ENCODE assay signal across 31 cellular contexts in the genomic region with DNA sequence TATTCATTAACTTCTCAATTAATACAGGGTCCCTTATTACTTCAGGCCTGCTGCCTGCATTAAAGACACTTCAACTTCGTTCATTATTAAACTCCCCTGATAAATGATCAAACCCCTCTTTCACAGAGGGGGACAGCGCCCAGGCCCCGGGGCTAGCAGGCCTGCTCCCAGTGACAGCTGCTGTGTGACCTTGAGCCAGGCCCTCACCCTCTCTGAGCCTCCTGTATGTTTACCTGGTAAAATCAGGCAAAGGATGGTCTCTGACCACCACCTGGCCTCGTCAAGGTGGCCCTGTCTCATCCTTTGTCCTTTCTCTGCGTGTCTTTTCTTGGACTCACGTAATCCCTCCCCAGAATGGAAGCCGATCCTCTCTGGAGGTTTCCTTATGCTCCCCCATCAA. TPM values are rescaled to one million over a fixed set of nuclear protein-coding genes. Genes with fewer than 3 reads are reported as not detected.
DNase-seq lines count a peak whose midpoint lies in the region; ATAC-seq, FAIRE-seq and TF ChIP-seq lines count a peak whose summit lies in the region.
"Had no signal": no experiment of that assay in that cellular context is flagged by ENCODE, and none has a peak within 500 bp of the region (broad histone marks: within the 10 kb centered on the region; RNA-seq: fewer than 3 reads in every experiment).

No MANE protein-coding gene starts in this region.

- in situ Hi-C loops in HepG2 (cut with HindIII; ENCODE audit: extremely low pct_ligation_motif_present, low pct_unique_long_range_greater_than_20kb) (no loop called here), K562 (cut with MboI) (no loop called here)

- FAIRE-seq in HepG2 (lab: Jason Lieb, UNC), result no peak
- no peak for FAIRE-seq in K562 (lab: Jason Lieb, UNC)
- FAIRE-seq in frontal cortex (lab: Jason Lieb, UNC), result no peak
- FAIRE-seq: GM12878, GM12892, GM18507, GM19239 had no signal

- no peaks in the 10 kb centered on the region for H3K79me2 ChIP-seq in HepG2 (ENCODE audit: insufficient read depth, low read length)
- H3K79me2 ChIP-seq in K562 (ENCODE audit: control insufficient read depth, insufficient read depth, low read length), result no peaks in the 10 kb centered on the region

- no peak overlapping the region for H3K18ac ChIP-seq in neuronal stem cell (ENCODE audit: low read length)

- TF ChIP-seq POLR2A in HepG2 (IDR thresholded peaks at IDR 0.05; ENCODE audit: insufficient read depth in 1 of 2, low read depth in 2 of 2, low read length in 2 of 2) (no peak), right lobe of liver (IDR thresholded peaks at IDR 0.05) (no peak), K562 (conservative IDR thresholded peaks at IDR 0.05) (no peak)

- H3K9ac ChIP-seq in HepG2 (ENCODE audit: insufficient read depth, low read depth, low read length) (no peak overlapping the region), K562 (ENCODE audit: insufficient read depth in 1 of 2, low read depth in 2 of 2, low read length in 2 of 2) (no peak overlapping the region), neuronal stem cell (ENCODE audit: low read depth, low read length, poor library complexity) (peak overlapping the region; percentile 3)
- H3K9ac ChIP-seq: BLaER1 had no signal

- no TSS peak for BruUV-seq in HepG2 (replicated peaks; lab: Mats Ljungman, UMichigan)
- no TSS peak for BruUV-seq in K562 (replicated peaks; lab: Mats Ljungman, UMichigan)

- WGBS in HepG2 (ENCODE audit: low lambda C conversion rate), result 43% methylated on average over 7 of the region's 7 CpGs
- WGBS in right lobe of liver (ENCODE audit: insufficient coverage, low coverage, low lambda C conversion rate, missing lambda C conversion rate), result 70% methylated on average over 2 of the region's 7 CpGs
- 4% methylated on average over 4 of the region's 7 CpGs for WGBS in K562 (ENCODE audit: insufficient coverage, low coverage, missing lambda C conversion rate)
- WGBS in neuronal stem cell (ENCODE audit: extremely low coverage in 2 of 2, insufficient read length in 2 of 2, insufficient replicate concordance in 1 of 2), 2 donors, result no CpG with 5 or more reads among the region's 7 CpGs

- POLR2A ChIA-PET in HepG2 (lab: Yijun Ruan, JAX), result no interaction called here
- POLR2A ChIA-PET in K562 (lab: Yijun Ruan, JAX), result no interaction called here

- H3K9me3 ChIP-seq in HepG2 (ENCODE audit: low read length) (no peaks in the 10 kb centered on the region), right lobe of liver (no peaks in the 10 kb centered on the region), K562 (replicated peaks; ENCODE audit: control insufficient read depth, insufficient read depth, low read depth, low read length) (no peaks in the 10 kb centered on the region), neuronal stem cell (replicated peaks in 1 of 2; ENCODE audit: control insufficient read depth in 2 of 2, insufficient read depth in 1 of 2, low read depth in 1 of 2, low read length in 2 of 2) (no peaks in the 10 kb centered on the region)
- H3K9me3 ChIP-seq: BE2C, BLaER1 had no signal

- H3K79me1 ChIP-seq in neuronal stem cell (ENCODE audit: low read depth, low read length), result peaks cover 2% of the 10 kb centered on the region

- TF ChIP-seq CTCF in HepG2 (CRISPR knock-in tag; IDR thresholded peaks at IDR 0.05) (no peak), right lobe of liver (IDR thresholded peaks at IDR 0.05) (no peak), K562 (IDR thresholded peaks at IDR 0.05 in 2 of 3, conservative IDR thresholded peaks at IDR 0.05 in 1 of 3; ENCODE audit: insufficient read depth in 2 of 3, low read depth in 1 of 3, low read length in 3 of 3) (no peak), glutamatergic neuron (IDR thresholded peaks at IDR 0.05; ENCODE audit: partially characterized antibody, unreplicated experiment) (no peak)

- peaks cover 19% of the 10 kb centered on the region for H3K4me1 Mint-ChIP-seq in glutamatergic neuron (ENCODE audit: low read depth, unreplicated experiment)
- H3K4me1 Mint-ChIP-seq: CD14-positive monocyte; CD4-positive, alpha-beta memory T cell; CD4-positive, CD25-positive, alpha-beta regulatory T cell; CD8-positive, alpha-beta memory T cell had no signal

- no peaks in the 10 kb centered on the region for H3K9me1 ChIP-seq in K562 (ENCODE audit: control insufficient read depth, insufficient read depth, low read length)

- H2AFZ ChIP-seq in HepG2 (ENCODE audit: low read length), result no peak overlapping the region
- no peak overlapping the region for H2AFZ ChIP-seq in K562 (ENCODE audit: low read depth, low read length)
- H2AFZ ChIP-seq in neuronal stem cell (ENCODE audit: low read length), result no peak overlapping the region

- no peak overlapping the region for H3K4me2 ChIP-seq in HepG2 (ENCODE audit: low read depth, low read length)
- H3K4me2 ChIP-seq in K562 (ENCODE audit: insufficient read depth, low read length), result no peak overlapping the region
- H3K4me2 ChIP-seq in neuronal stem cell (ENCODE audit: insufficient read depth, low read length, poor library complexity, severe bottlenecking), result no peak overlapping the region
- H3K4me2 ChIP-seq: BLaER1 had no signal

- H4K8ac ChIP-seq in neuronal stem cell (ENCODE audit: low read depth, low read length), result no peak overlapping the region

- no peak overlapping the region for H4K91ac ChIP-seq in neuronal stem cell (ENCODE audit: low read depth, low read length, poor library complexity)

- H4K20me1 ChIP-seq in HepG2 (ENCODE audit: insufficient read depth, low read length) (0 out of 2 replicates have a peak, but pooled peaks cover 5% of the 10 kb centered on the region), K562 (replicated peaks; ENCODE audit: control insufficient read depth, insufficient read depth, low read length) (no peaks in the 10 kb centered on the region)

- intact Hi-C loops in HepG2 (cut with micrococcal nuclease; ENCODE audit: unreplicated experiment), result no loop called here
- intact Hi-C loops in right lobe of liver (cut with DNase I), result no loop called here
- intact Hi-C loops in K562 (cut with micrococcal nuclease), result no loop called here

- H3K27me3 ChIP-seq in HepG2 (ENCODE audit: control insufficient read depth in 1 of 2, insufficient read depth in 2 of 2, low read length in 2 of 2), result peaks cover 2% of the 10 kb centered on the region in 2 experiments; a peak in 2 of 5 replicates
- H3K27me3 ChIP-seq in right lobe of liver, result no peaks in the 10 kb centered on the region
- H3K27me3 ChIP-seq in K562 (ENCODE audit: control insufficient read depth in 2 of 2, insufficient read depth in 2 of 2, low read length in 2 of 2), result peaks cover 5 to 58% of the 10 kb centered on the region in 2 experiments; a peak in 4 of 5 replicates
- peaks cover 0 to 54% (median 0%) of the 10 kb centered on the region in 3 experiments for H3K27me3 ChIP-seq in neuronal stem cell (ENCODE audit: control insufficient read depth in 3 of 3, insufficient read depth in 3 of 3, low read depth in 1 of 3, low read length in 3 of 3)
- H3K27me3 ChIP-seq: BE2C, BLaER1 had no signal

- no peaks in the 10 kb centered on the region for H3K36me3 Mint-ChIP-seq in glutamatergic neuron (ENCODE audit: unreplicated experiment)
- H3K36me3 Mint-ChIP-seq: CD14-positive monocyte; CD4-positive, alpha-beta memory T cell; CD4-positive, CD25-positive, alpha-beta regulatory T cell; CD8-positive, alpha-beta memory T cell had no signal

- H2BK15ac ChIP-seq in neuronal stem cell (ENCODE audit: low read length), result no peak overlapping the region

- DNase-seq in HepG2 (ENCODE audit: low spot score) (no peak), right lobe of liver (no peak), K562 (ENCODE audit: extremely low read depth in 1 of 4, low spot score in 3 of 4) (no peak), glutamatergic neuron (no peak), neuronal stem cell (ENCODE audit: low spot score) (no peak), frontal cortex (ENCODE audit: low spot score in 2 of 2) (no peak)
- DNase-seq: ACHN; BE2C; C1 segment of cervical spinal cord; CD4-positive, alpha-beta memory T cell; CD4-positive, CD25-positive, alpha-beta regulatory T cell; CD8-positive, alpha-beta memory T cell; COR-L47; DMS 273 treated with DMSO at 0.1 percent for 48 hours; DMS153; DMS53; DMS79; DND-41; EL; GDM1 had no signal

- no peaks in the 10 kb centered on the region for H3K36me3 ChIP-seq in HepG2 (replicated peaks in 1 of 2; ENCODE audit: control insufficient read depth in 1 of 2, insufficient read depth in 2 of 2, low read length in 2 of 2)
- H3K36me3 ChIP-seq in right lobe of liver, result no peaks in the 10 kb centered on the region
- no peaks in the 10 kb centered on the region for H3K36me3 ChIP-seq in K562 (ENCODE audit: control insufficient read depth, insufficient read depth, low read length)
- no peaks in the 10 kb centered on the region for H3K36me3 ChIP-seq in neuronal stem cell (replicated peaks in 1 of 2; ENCODE audit: control insufficient read depth in 2 of 2, insufficient read depth in 2 of 2, low read length in 2 of 2)
- H3K36me3 ChIP-seq: BE2C, BLaER1 had no signal

- CTCF ChIA-PET in HepG2 (lab: Yijun Ruan, JAX; ENCODE audit: low intra/inter-chr PET ratio, low total read pairs) (no interaction called here), K562 (lab: Yijun Ruan, JAX; ENCODE audit: low intra/inter-chr PET ratio) (no interaction called here)

- no peak overlapping the region for H2BK120ac ChIP-seq in neuronal stem cell (ENCODE audit: low read depth, low read length)

- H2BK5ac ChIP-seq in neuronal stem cell (ENCODE audit: low read length), result peak overlapping the region; percentile 35

- no peak overlapping the region for H3K4me3 Mint-ChIP-seq in glutamatergic neuron (ENCODE audit: unreplicated experiment)
- H3K4me3 Mint-ChIP-seq: CD14-positive monocyte; CD4-positive, alpha-beta memory T cell; CD4-positive, CD25-positive, alpha-beta regulatory T cell; CD8-positive, alpha-beta memory T cell had no signal

- no peak overlapping the region for H3K27ac ChIP-seq in HepG2 (ENCODE audit: extremely low read length, insufficient read depth, low read length)
- no peak overlapping the region for H3K27ac ChIP-seq in right lobe of liver
- H3K27ac ChIP-seq in K562 (ENCODE audit: extremely low read depth, low read depth, low read length), result no peak overlapping the region
- H3K27ac ChIP-seq in neuronal stem cell (replicated peaks; ENCODE audit: low read length), result no peak overlapping the region
- H3K27ac ChIP-seq: 22Rv1, BLaER1 had no signal

- H3K4me1 ChIP-seq in HepG2 (ENCODE audit: insufficient read depth, low read length) (no peaks in the 10 kb centered on the region), right lobe of liver (no peaks in the 10 kb centered on the region), K562 (replicated peaks in 1 of 2; ENCODE audit: control insufficient read depth in 2 of 2, insufficient read depth in 2 of 2, low read length in 2 of 2) (peaks cover 0 to 5% of the 10 kb centered on the region in 2 experiments; a peak in 1 of 5 replicates), neuronal stem cell (ENCODE audit: control insufficient read depth in 2 of 2, insufficient read depth in 1 of 2, low read depth in 1 of 2, low read length in 2 of 2) (no peaks in the 10 kb centered on the region)
- H3K4me1 ChIP-seq: BE2C had no signal

- no peak overlapping the region for H2BK12ac ChIP-seq in neuronal stem cell (ENCODE audit: low read length)

- TF ChIP-seq RAD21 in HepG2 (CRISPR knock-in tag; IDR thresholded peaks at IDR 0.05), result no peak
- TF ChIP-seq RAD21 in K562 (CRISPR knock-in tag; conservative IDR thresholded peaks at IDR 0.05 in 1 of 2, IDR thresholded peaks at IDR 0.05 in 1 of 2), result no peak

- peaks cover 6% of the 10 kb centered on the region for H3K27me3 Mint-ChIP-seq in glutamatergic neuron (ENCODE audit: unreplicated experiment)

- H2AK5ac ChIP-seq in neuronal stem cell (ENCODE audit: low read depth, low read length), result peak overlapping the region; percentile 25

- no peak overlapping the region for H3K4ac ChIP-seq in neuronal stem cell (ENCODE audit: low read length)

- no peak overlapping the region for H3K14ac ChIP-seq in neuronal stem cell (ENCODE audit: low read length)

- H3K27ac Mint-ChIP-seq in glutamatergic neuron (ENCODE audit: unreplicated experiment), result peak overlapping the region; percentile 48
- H3K27ac Mint-ChIP-seq: CD14-positive monocyte; CD4-positive, alpha-beta memory T cell; CD8-positive, alpha-beta memory T cell had no signal

- H3K23ac ChIP-seq in neuronal stem cell (ENCODE audit: low read depth, low read length, poor library complexity), result no peak overlapping the region

- H3K9me3 Mint-ChIP-seq in glutamatergic neuron (ENCODE audit: unreplicated experiment), result peaks cover 7% of the 10 kb centered on the region
- H3K9me3 Mint-ChIP-seq: CD14-positive monocyte; CD4-positive, alpha-beta memory T cell; CD4-positive, CD25-positive, alpha-beta regulatory T cell; CD8-positive, alpha-beta memory T cell had no signal

- H3K4me3 ChIP-seq in HepG2 (replicated peaks in 1 of 3; ENCODE audit: insufficient read depth in 1 of 3, low read depth in 2 of 3, low read length in 3 of 3), result no peak overlapping the region
- no peak overlapping the region for H3K4me3 ChIP-seq in right lobe of liver
- no peak overlapping the region for H3K4me3 ChIP-seq in K562
- H3K4me3 ChIP-seq in neuronal stem cell (ENCODE audit: low read length in 2 of 2), result no peak overlapping the region
- H3K4me3 ChIP-seq: BLaER1, GM12878 had no signal

- ATAC-seq in HepG2, result no peak
- ATAC-seq in right lobe of liver, result no peak
- ATAC-seq in K562, result no peak
- ATAC-seq in HG03565 (IDR thresholded peaks at IDR 0.05; ENCODE audit: unreplicated experiment), result no peak
- no peak for ATAC-seq in GM18909 (IDR thresholded peaks at IDR 0.05; ENCODE audit: poor library complexity, unreplicated experiment)
- ATAC-seq: GM12878 had no signal

- TF ChIP-seq EP300 in HepG2 (IDR thresholded peaks at IDR 0.05; ENCODE audit: low read depth in 2 of 2, low read length in 2 of 2) (no peak), HepG2 (CRISPR knock-in tag; IDR thresholded peaks at IDR 0.05; ENCODE audit: borderline replicate concordance) (no peak), K562 (IDR thresholded peaks at IDR 0.05; ENCODE audit: low read length) (no peak)

RNA-seq across cellular contexts. Expression of gene ELFN2, which starts 34.4 kb away (rescaled TPM):
- total RNA-seq in HepG2 (2016; rRNA removed; fragmentation: Illumina TruSeq; extraction: Trizol) (not detected in 2 replicates), right lobe of liver (under 1 TPM; 0.07 to 0.93 (median 0.49) TPM), K562 (2014; rRNA removed) (not detected in 2 replicates), K562 (2014; rRNA removed; fragmentation: Illumina TruSeq; extraction: Trizol) (not detected in 2 replicates), K562 (2015; rRNA removed; fragmentation: Illumina TruSeq; extraction: Trizol) (not detected in 2 replicates), K562 (2021) (not detected in 2 replicates), glutamatergic neuron (ENCODE audit: unreplicated experiment) (7.3 TPM), frontal cortex (7.7 TPM)
- total RNA-seq in HepG2 (2016; cell fraction: cytosol; rRNA removed; fragmentation: Illumina TruSeq; extraction: Trizol; ENCODE audit: low read depth), result not detected in 2 replicates
- not detected in 2 replicates for total RNA-seq in HepG2 (2016; cell fraction: insoluble cytoplasmic fraction; rRNA removed; fragmentation: Illumina TruSeq; extraction: Trizol)
- total RNA-seq in HepG2 (2016; cell fraction: membrane; rRNA removed; fragmentation: Illumina TruSeq; extraction: Trizol), result not detected in 2 replicates
- not detected in 2 replicates for total RNA-seq in HepG2 (2016; cell fraction: nucleus; rRNA removed; fragmentation: Illumina TruSeq; extraction: Trizol)
- polyA plus RNA-seq in HepG2 (2011; rRNA removed) (0.01 TPM in 1 of 2 replicates, not detected in the other), K562 (2011; rRNA removed) (not detected in 2 replicates), K562 (2014; fragmentation: Illumina TruSeq; extraction: Trizol) (not detected in 2 replicates), K562 (2014; fragmentation: Nextera tagmentation; extraction: Ambion mirVana) (not detected), K562 (2014; rRNA removed) (not detected in 2 replicates)
- not detected in 2 replicates for polyA plus RNA-seq in HepG2 (2011; cell fraction: cytosol; rRNA removed)
- polyA plus RNA-seq in HepG2 (2011; cell fraction: nucleus; rRNA removed), result 0.03 TPM in 2 replicates
- polyA plus RNA-seq in HepG2 (2012), result 0.01 and 0.09 TPM in 2 replicates
- not detected in 2 replicates for polyA plus RNA-seq in HepG2 (2016; cell fraction: cytosol; fragmentation: Illumina TruSeq; extraction: Trizol; ENCODE audit: low read depth)
- polyA plus RNA-seq in HepG2 (2016; cell fraction: insoluble cytoplasmic fraction; fragmentation: Illumina TruSeq; extraction: Trizol; ENCODE audit: low read depth), result not detected in 2 replicates
- polyA plus RNA-seq in HepG2 (2016; cell fraction: membrane; fragmentation: Illumina TruSeq; extraction: Trizol; ENCODE audit: low read depth), result not detected in 2 replicates
- polyA plus RNA-seq in HepG2 (2016; cell fraction: nucleus; fragmentation: Illumina TruSeq; extraction: Trizol; ENCODE audit: insufficient read depth, low read depth), result not detected in 2 replicates
- 0.47 TPM in 1 of 2 replicates, not detected in the other for polyA minus RNA-seq in HepG2 (2011; rRNA and poly(A)+ RNA removed; ENCODE audit: low replicate concordance)
- polyA minus RNA-seq in HepG2 (2011; cell fraction: cytosol; rRNA and poly(A)+ RNA removed), result not detected in 2 replicates
- polyA minus RNA-seq in HepG2 (2011; cell fraction: nucleus; rRNA and poly(A)+ RNA removed), result not detected in 2 replicates
- not detected in 2 replicates for total RNA-seq in K562 (2011; cell fraction: chromatin; rRNA removed; ENCODE audit: low replicate concordance)
- not detected in 2 replicates for total RNA-seq in K562 (2011; cell fraction: nucleolus; rRNA removed)
- not detected in 2 replicates for total RNA-seq in K562 (2011; cell fraction: nucleoplasm; rRNA removed)
- polyA plus RNA-seq in K562 (2011; cell fraction: cytosol; rRNA removed), result under 0.01 and 0.01 TPM in 2 replicates
- polyA plus RNA-seq in K562 (2011; cell fraction: nucleus; rRNA removed), result 0.01 TPM in 1 of 2 replicates, not detected in the other
- polyA plus RNA-seq in K562 (2012), result not detected in 2 replicates
- polyA minus RNA-seq in K562 (2011; rRNA and poly(A)+ RNA removed), result not detected in 2 replicates
- not detected in 2 replicates for polyA minus RNA-seq in K562 (2011; cell fraction: cytosol; rRNA and poly(A)+ RNA removed)
- not detected in 2 replicates for polyA minus RNA-seq in K562 (2011; cell fraction: nucleus; rRNA and poly(A)+ RNA removed)
- polyA plus RNA-seq in neuronal stem cell (2013, experiment 1 of 2), result 0.78 TPM
- 0.86 TPM for polyA plus RNA-seq in neuronal stem cell (2013, experiment 2 of 2)
- total RNA-seq: A673, G401 had no signal
- polyA plus RNA-seq: CD14-positive monocyte; CD4-positive, alpha-beta memory T cell; CD4-positive, CD25-positive, alpha-beta regulatory T cell had no signal

Comparison
In these comparisons a context has a peak if more than half of its experiments do, and no peak if none do; other contexts are left out.
1. Of the 241 proteins assayed by ChIP-seq in both HepG2 and K562: peak only in HepG2: none; only in K562: ZFP36; in both: none; in neither: 240.